ENCODE assay signal across 15 cellular contexts in the genomic region with DNA sequence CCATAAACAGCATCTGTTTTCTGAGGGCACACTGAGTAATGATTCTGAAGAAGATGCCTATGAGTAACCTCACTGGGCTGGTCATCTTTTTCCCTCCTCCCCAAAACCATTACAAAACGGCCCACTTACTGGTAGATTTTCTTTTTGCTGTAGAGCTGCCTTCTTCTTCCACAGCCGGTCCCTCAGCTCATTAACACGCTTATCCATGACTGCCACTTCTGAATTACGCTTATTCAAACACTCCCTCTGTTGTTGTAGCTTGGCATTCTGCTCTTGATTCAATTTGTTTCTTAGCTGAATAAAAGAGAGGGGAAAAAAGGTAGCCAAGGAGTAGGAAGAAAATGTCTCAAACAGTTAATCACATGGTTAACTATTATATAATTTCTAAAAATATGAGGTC.
"Had no signal": no experiment of that assay in that cellular context is flagged by ENCODE, and none has a peak within 500 bp of the region (broad histone marks: within the 10 kb centered on the region; RNA-seq: fewer than 3 reads in every experiment).

No MANE protein-coding gene starts in this region.

- DNase-seq: activated B cell treated with CpG ODN at 0.5 μM for 24 hours; activated CD4-positive, alpha-beta T cell treated with anti-CD3 and anti-CD28 coated beads, Interleukin-2, amount 50 U/mL, for 1 hour; brain microvascular endothelial cell; esophagus squamous epithelium; foreskin keratinocyte; heart right ventricle; kidney; left ventricle myocardium superior; pancreas; retina; stimulated activated CD4-positive, alpha-beta T cell treated with anti-CD3 and anti-CD28 coated beads, Interleukin-4, amount 100 ng/mL, for 4 hours had no signal

- ATAC-seq: foreskin keratinocyte, heart right ventricle, left ventricle myocardium superior, pancreas, SK-N-SH treated with all-trans-retinoic acid at 6 μM for 48 hours had no signal

- H3K27ac ChIP-seq: brain microvascular endothelial cell, esophagus squamous epithelium, foreskin keratinocyte, heart right ventricle, neural progenitor cell, pancreas, skin epidermis, tibial nerve had no signal
